Comparison of ENCODE assay signal across 1 cellular context in the genomic region with DNA sequence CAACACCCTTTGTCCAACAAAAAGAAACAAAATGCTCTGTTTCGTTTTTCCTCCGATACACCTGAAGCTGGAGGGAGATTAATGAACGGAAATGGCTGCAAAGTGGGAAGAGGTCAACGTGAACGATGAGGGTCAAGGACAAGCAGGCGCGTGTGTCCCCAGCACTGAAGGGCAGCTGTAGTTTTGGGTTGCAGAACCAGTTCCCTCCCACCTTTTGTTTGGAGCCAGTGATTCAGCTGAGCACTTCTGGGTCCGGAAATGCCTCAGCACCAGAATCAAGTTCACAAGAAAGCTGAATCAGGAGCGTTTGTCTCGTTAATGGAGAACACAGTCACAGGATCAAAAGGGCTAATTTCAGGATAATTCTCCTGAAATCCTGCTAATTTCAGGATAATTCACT.
TF ChIP-seq lines count a peak whose summit lies in the region.

No MANE protein-coding gene starts in this region.

TF ChIP-seq in H1, 55 proteins besides CTCF, POLR2A, EP300 and RAD21:
- 0 out of 2 replicates have a peak, but pooled peaks have one; percentile 9 for TF ChIP-seq TCF12 (IDR thresholded peaks at IDR 0.05; ENCODE audit: low read depth, low read length)
- TF ChIP-seq POLR2AphosphoS5 (IDR thresholded peaks at IDR 0.05; ENCODE audit: low read depth, low read length): peak; percentile 21; the same call in 1 of the 2 replicates
- TF ChIP-seq, protein P1, sequence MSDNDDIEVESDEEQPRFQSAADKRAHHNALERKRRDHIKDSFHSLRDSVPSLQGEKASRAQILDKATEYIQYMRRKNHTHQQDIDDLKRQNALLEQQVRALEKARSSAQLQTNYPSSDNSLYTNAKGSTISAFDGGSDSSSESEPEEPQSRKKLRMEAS (IDR thresholded peaks at IDR 0.05): peak; percentile 67
- no peak for TF ChIP-seq ASH2L (IDR thresholded peaks at IDR 0.05; ENCODE audit: low read length)
- TF ChIP-seq NANOG (IDR thresholded peaks at IDR 0.05; ENCODE audit: insufficient read depth, low read depth, low read length, poor library complexity, severe bottlenecking): peak; percentile 5
- TF ChIP-seq, protein P2, sequence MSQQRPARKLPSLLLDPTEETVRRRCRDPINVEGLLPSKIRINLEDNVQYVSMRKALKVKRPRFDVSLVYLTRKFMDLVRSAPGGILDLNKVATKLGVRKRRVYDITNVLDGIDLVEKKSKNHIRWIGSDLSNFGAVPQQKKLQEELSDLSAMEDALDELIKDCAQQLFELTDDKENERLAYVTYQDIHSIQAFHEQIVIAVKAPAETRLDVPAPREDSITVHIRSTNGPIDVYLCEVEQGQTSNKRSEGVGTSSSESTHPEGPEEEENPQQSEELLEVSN (IDR thresholded peaks at IDR 0.05): peak; percentile 64; the same call in 1 of the 2 replicates
